13 cellular contexts compared by ENCODE assay signal in the genomic region with DNA sequence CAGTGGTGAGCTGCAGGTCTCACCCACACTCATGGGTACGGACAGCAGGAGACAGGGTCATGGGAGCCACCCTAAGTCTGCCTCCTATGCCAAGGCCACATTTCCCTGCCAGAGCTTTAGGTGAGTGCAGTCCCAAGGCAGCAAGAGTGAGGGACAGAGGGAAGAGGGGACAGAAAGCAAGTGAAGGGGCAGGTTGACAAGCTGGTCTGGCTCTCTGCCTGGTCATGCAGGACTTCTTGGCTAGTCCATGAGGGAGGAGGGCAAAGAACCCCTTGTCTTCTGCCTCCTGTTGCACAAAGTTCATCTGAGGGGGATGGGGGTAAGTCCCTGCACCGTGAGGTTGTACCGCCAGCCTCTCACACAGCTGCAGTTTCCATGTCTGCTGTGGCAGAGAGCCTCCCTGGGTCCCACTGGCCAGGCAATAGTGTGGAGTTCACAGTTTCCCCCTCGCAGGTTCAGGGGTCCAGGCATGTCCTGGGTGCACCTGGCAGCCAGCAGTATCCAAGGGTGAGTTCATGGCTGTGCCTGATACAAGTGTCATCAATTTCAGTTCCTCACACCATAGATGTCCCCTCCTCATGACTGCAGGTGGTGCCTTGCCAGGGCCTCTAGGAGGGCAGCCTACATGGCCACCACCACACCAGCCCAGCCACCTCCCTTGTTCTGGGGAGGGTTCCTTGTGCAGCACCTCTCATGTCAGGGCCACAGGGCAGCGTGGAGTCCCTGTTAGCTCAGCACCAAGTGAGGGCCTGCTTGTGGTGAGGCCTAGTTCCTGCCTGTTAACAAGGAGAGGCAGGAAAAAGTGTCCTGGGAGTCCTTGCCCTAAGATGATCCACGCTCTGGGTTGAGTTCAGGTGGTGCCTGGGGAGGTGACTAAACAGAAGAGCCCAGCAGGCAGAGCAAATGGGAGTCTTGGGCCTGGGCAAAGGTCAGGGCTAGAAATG.
DNase-seq lines count a peak whose midpoint lies in the region; TF ChIP-seq lines count a peak whose summit lies in the region.
"Had no signal": no experiment of that assay in that cellular context is flagged by ENCODE, and none has a peak within 500 bp of the region (broad histone marks: within the 10 kb centered on the region; RNA-seq: fewer than 3 reads in every experiment).

No MANE protein-coding gene starts in this region.

- H3K9ac ChIP-seq in mesendoderm (ENCODE audit: low read length) = no peak overlapping the region
- H3K9ac ChIP-seq: BLaER1 treated with 17β-estradiol and CSF1 and Interleukin-3, amounts not matched to agents 10 nM and 100 nM had no signal

- H3K27ac ChIP-seq in mesendoderm (ENCODE audit: low read depth, low read length) (no peak overlapping the region), osteoblast (ENCODE audit: low read depth, low read length) (no peak overlapping the region)
- H3K27ac ChIP-seq: BLaER1 treated with 17β-estradiol and CSF1 and Interleukin-3, amounts not matched to agents 10 nM and 100 nM had no signal

- H4K20me1 ChIP-seq in osteoblast (ENCODE audit: insufficient read depth, low read length) = peaks cover 2% of the 10 kb centered on the region

- no peak overlapping the region for H2BK5ac ChIP-seq in mesendoderm (ENCODE audit: low read length)

- no peak overlapping the region for H3K18ac ChIP-seq in mesendoderm (ENCODE audit: low read length)

- no peak overlapping the region for H2BK15ac ChIP-seq in mesendoderm (replicated peaks; ENCODE audit: low read depth)

- no peak overlapping the region for H4K5ac ChIP-seq in mesendoderm (ENCODE audit: low read length)

- no peak overlapping the region for H2AFZ ChIP-seq in osteoblast (ENCODE audit: low read length)

- H3K9me3 ChIP-seq in osteoblast (ENCODE audit: low read depth, low read length) = no peaks in the 10 kb centered on the region
- H3K9me3 ChIP-seq: HAP-1 had no signal

- H3K4me1 ChIP-seq in mesendoderm (ENCODE audit: control insufficient read depth, low read depth, low read length) = peaks cover 9% of the 10 kb centered on the region
- no peaks in the 10 kb centered on the region for H3K4me1 ChIP-seq in osteoblast (ENCODE audit: insufficient read depth, low read length)
- H3K4me1 ChIP-seq: HAP-1 had no signal

- peak; percentile 36 for DNase-seq in RPMI8226
- peak; percentile 66 for DNase-seq in chondrocyte (ENCODE audit: low spot score)
- no peak for DNase-seq in mesendoderm
- peak; percentile 46 for DNase-seq in osteoblast (ENCODE audit: insufficient read length, low spot score, missing footprints)
- DNase-seq in activated CD4-positive, alpha-beta T cell treated with anti-CD3 and anti-CD28 coated beads, Interleukin-2, amount 50 U/mL, for 4 hours = no peak
- DNase-seq in kidney glomerular epithelial cell (lab: John Stamatoyannopoulos, UW) = no peak
- DNase-seq in glomerular visceral epithelial cell (ENCODE audit: extremely low spot score) = no peak
- DNase-seq: ACHN; CD4-positive, CD25-positive, alpha-beta regulatory T cell; GOT3 had no signal

- no peak for TF ChIP-seq CTCF in chondrocyte (IDR thresholded peaks at IDR 0.05)
- TF ChIP-seq CTCF in osteoblast (IDR thresholded peaks at IDR 0.05; ENCODE audit: extremely low read depth, low read depth, low read length) = no peak

- H3K27me3 ChIP-seq in mesendoderm (ENCODE audit: insufficient read depth, low read length, poor library complexity) = no peaks in the 10 kb centered on the region
- peaks cover 44% of the 10 kb centered on the region for H3K27me3 ChIP-seq in osteoblast (ENCODE audit: insufficient read depth, low read length)

- H3K4ac ChIP-seq in mesendoderm (ENCODE audit: low read depth, low read length) = no peak overlapping the region

- H3K79me1 ChIP-seq in mesendoderm (ENCODE audit: low read length) = no peaks in the 10 kb centered on the region

- no peak overlapping the region for H3K23ac ChIP-seq in mesendoderm (ENCODE audit: low read length)

- no peak overlapping the region for H3K4me3 Mint-ChIP-seq in chondrocyte (ENCODE audit: unreplicated experiment)
- H3K4me3 Mint-ChIP-seq: CD4-positive, CD25-positive, alpha-beta regulatory T cell; IgD-negative memory B cell had no signal

- no peak overlapping the region for H3K56ac ChIP-seq in mesendoderm (ENCODE audit: low read length)

- H3K4me1 Mint-ChIP-seq in chondrocyte (ENCODE audit: low read depth) = no peaks in the 10 kb centered on the region

- peaks cover 61% of the 10 kb centered on the region for H3K27me3 Mint-ChIP-seq in chondrocyte (ENCODE audit: low read depth)
- H3K27me3 Mint-ChIP-seq: CD4-positive, CD25-positive, alpha-beta regulatory T cell had no signal

- peaks cover 3% of the 10 kb centered on the region for H3K9me3 Mint-ChIP-seq in chondrocyte (ENCODE audit: low read depth)

- peak overlapping the region; percentile 39 for H2AK5ac ChIP-seq in mesendoderm (ENCODE audit: low read length)

- no peaks in the 10 kb centered on the region for H3K36me3 ChIP-seq in mesendoderm (ENCODE audit: control insufficient read depth, insufficient read depth, low read length)
- no peaks in the 10 kb centered on the region for H3K36me3 ChIP-seq in osteoblast (ENCODE audit: insufficient read depth, low read length)
- H3K36me3 ChIP-seq: BLaER1 treated with 17β-estradiol and CSF1 and Interleukin-3, amounts not matched to agents 10 nM and 100 nM; HAP-1 had no signal

- no peak overlapping the region for H3K4me2 ChIP-seq in mesendoderm (ENCODE audit: low read length)
- H3K4me2 ChIP-seq in osteoblast (ENCODE audit: insufficient read depth, low read length) = no peak overlapping the region

- no peak overlapping the region for H4K8ac ChIP-seq in mesendoderm (ENCODE audit: low read depth, low read length)

- H3K79me2 ChIP-seq in mesendoderm (ENCODE audit: control insufficient read depth, insufficient read depth, low read length) (no peaks in the 10 kb centered on the region), osteoblast (ENCODE audit: insufficient read depth, low read length) (no peaks in the 10 kb centered on the region)

- H3K27ac Mint-ChIP-seq in chondrocyte (ENCODE audit: unreplicated experiment) = no peak overlapping the region
- H3K27ac Mint-ChIP-seq: CD4-positive, CD25-positive, alpha-beta regulatory T cell; IgD-negative memory B cell had no signal

- WGBS in mesendoderm (ENCODE audit: extremely low coverage, insufficient coverage, low lambda C conversion rate) = no CpG with 5 or more reads among the region's 6 CpGs

- H3K4me3 ChIP-seq in mesendoderm (ENCODE audit: low read length) (no peak overlapping the region), osteoblast (ENCODE audit: insufficient read depth, low read length) (no peak overlapping the region)
- H3K4me3 ChIP-seq: BLaER1 treated with 17β-estradiol and CSF1 and Interleukin-3, amounts not matched to agents 10 nM and 100 nM; HAP-1 had no signal

- no peaks in the 10 kb centered on the region for H3K36me3 Mint-ChIP-seq in chondrocyte (ENCODE audit: low read depth)
- H3K36me3 Mint-ChIP-seq: CD4-positive, CD25-positive, alpha-beta regulatory T cell; IgD-negative memory B cell had no signal

- H2BK120ac ChIP-seq in mesendoderm (ENCODE audit: low read depth, low read length) = no peak overlapping the region

Comparison
In these comparisons a context has a peak if more than half of its experiments do, and no peak if none do; other contexts are left out.
1. DNase-seq: peak in RPMI8226 (single experiment), chondrocyte (single experiment) and osteoblast (single experiment); none in mesendoderm (single experiment), activated CD4-positive, alpha-beta T cell treated with anti-CD3 and anti-CD28 coated beads, Interleukin-2, amount 50 U/mL, for 4 hours (0 of 2), kidney glomerular epithelial cell (single experiment) and glomerular visceral epithelial cell (single experiment).